In genomic region chr12:123187637-123188036, GRCh38 we compare ENCODE assay signal across 26 cellular contexts.
"Had no signal": no experiment of that assay in that cellular context is flagged by ENCODE, and none has a peak within 500 bp of the region (broad histone marks: within the 10 kb centered on the region; RNA-seq: fewer than 3 reads in every experiment).

No MANE protein-coding gene starts in this region.

- H3K4me1 Mint-ChIP-seq: activated T-helper 17 cell treated with anti-CD3 and anti-CD28 coated beads, Interleukin-2, amount 50 U/mL, for 72 hours; central memory CD8-positive, alpha-beta T cell had no signal

- ATAC-seq: activated CD8-positive, alpha-beta T cell treated with anti-CD3 and anti-CD28 coated beads for 36 hours; activated T-cell treated with anti-CD3 and anti-CD28 coated beads, Interleukin-2, amount 50 U/mL, for 4 hours; activated T-helper 17 cell treated with anti-CD3 and anti-CD28 coated beads, Interleukin-2, amount 50 U/mL, for 72 hours; effector memory CD8-positive, alpha-beta T cell had no signal

- H3K27ac Mint-ChIP-seq: activated CD8-positive, alpha-beta T cell treated with anti-CD3 and anti-CD28 coated beads for 36 hours; activated naive CD8-positive, alpha-beta T cell; activated T-helper 17 cell treated with anti-CD3 and anti-CD28 coated beads, Interleukin-2, amount 50 U/mL, for 72 hours; effector memory CD8-positive, alpha-beta T cell had no signal

- H3K27ac ChIP-seq: brain microvascular endothelial cell, epithelial cell of prostate had no signal

- H3K4me3 Mint-ChIP-seq: activated CD8-positive, alpha-beta T cell treated with anti-CD3 and anti-CD28 coated beads for 36 hours; activated naive CD8-positive, alpha-beta T cell; activated T-cell treated with anti-CD3 and anti-CD28 coated beads, Interleukin-2, amount 50 U/mL, for 4 hours; activated T-helper 17 cell treated with anti-CD3 and anti-CD28 coated beads, Interleukin-2, amount 50 U/mL, for 72 hours; central memory CD8-positive, alpha-beta T cell; effector memory CD8-positive, alpha-beta T cell had no signal

- H3K27me3 ChIP-seq: brain microvascular endothelial cell had no signal

- H3K9me3 Mint-ChIP-seq: activated CD8-positive, alpha-beta T cell treated with anti-CD3 and anti-CD28 coated beads for 36 hours; activated T-cell treated with anti-CD3 and anti-CD28 coated beads, Interleukin-2, amount 50 U/mL, for 4 hours; activated T-helper 17 cell treated with anti-CD3 and anti-CD28 coated beads, Interleukin-2, amount 50 U/mL, for 72 hours; central memory CD8-positive, alpha-beta T cell; effector memory CD8-positive, alpha-beta T cell had no signal

- DNase-seq: activated CD4-positive, alpha-beta T cell treated with anti-CD3 and anti-CD28 coated beads for 4 hours; activated CD4-positive, alpha-beta T cell treated with anti-CD3 and anti-CD28 coated beads, Interleukin-2, amount 50 U/mL, for 1 hour; activated CD4-positive, alpha-beta T cell treated with anti-CD3 and anti-CD28 coated beads, Interleukin-2, amount 50 U/mL, for 48 hours; activated CD4-positive, CD25-positive, alpha-beta regulatory T cell; activated CD4-positive, CD25-positive, alpha-beta regulatory T cell treated with anti-CD3 and anti-CD28 coated beads, Interleukin-2, amount 50 U/mL, for 72 hours; activated CD8-positive, alpha-beta T cell treated with anti-CD3 and anti-CD28 coated beads for 36 hours; activated effector memory CD4-positive, alpha-beta T cell treated with Interleukin-2 at 50 U/mL for 16 hours; activated gamma-delta T cell treated with Interleukin-2 at 50 U/mL for 16 hours; activated naive CD4-positive, alpha-beta T cell treated with anti-CD3 and anti-CD28 coated beads, Interleukin-2, amount 50 U/mL, for 16 hours; activated naive CD4-positive, alpha-beta T cell treated with Interleukin-2 at 50 U/mL for 16 hours; activated T-cell treated with anti-CD3 and anti-CD28 coated beads, Interleukin-2, amount 50 U/mL, for 4 hours; amniotic stem cell; anterior cingulate cortex; brain microvascular endothelial cell; cortex of kidney; dermis blood vessel endothelial cell; effector CD4-positive, alpha-beta T cell; effector memory CD8-positive, alpha-beta T cell; foreskin fibroblast; head of caudate nucleus; T-helper 1 cell; T-helper 2 cell had no signal

- H3K27me3 Mint-ChIP-seq: activated CD8-positive, alpha-beta T cell treated with anti-CD3 and anti-CD28 coated beads for 36 hours; activated naive CD8-positive, alpha-beta T cell; activated T-helper 17 cell treated with anti-CD3 and anti-CD28 coated beads, Interleukin-2, amount 50 U/mL, for 72 hours; central memory CD8-positive, alpha-beta T cell; effector memory CD8-positive, alpha-beta T cell had no signal
